20 cellular contexts compared by ENCODE assay signal in the genomic region with DNA sequence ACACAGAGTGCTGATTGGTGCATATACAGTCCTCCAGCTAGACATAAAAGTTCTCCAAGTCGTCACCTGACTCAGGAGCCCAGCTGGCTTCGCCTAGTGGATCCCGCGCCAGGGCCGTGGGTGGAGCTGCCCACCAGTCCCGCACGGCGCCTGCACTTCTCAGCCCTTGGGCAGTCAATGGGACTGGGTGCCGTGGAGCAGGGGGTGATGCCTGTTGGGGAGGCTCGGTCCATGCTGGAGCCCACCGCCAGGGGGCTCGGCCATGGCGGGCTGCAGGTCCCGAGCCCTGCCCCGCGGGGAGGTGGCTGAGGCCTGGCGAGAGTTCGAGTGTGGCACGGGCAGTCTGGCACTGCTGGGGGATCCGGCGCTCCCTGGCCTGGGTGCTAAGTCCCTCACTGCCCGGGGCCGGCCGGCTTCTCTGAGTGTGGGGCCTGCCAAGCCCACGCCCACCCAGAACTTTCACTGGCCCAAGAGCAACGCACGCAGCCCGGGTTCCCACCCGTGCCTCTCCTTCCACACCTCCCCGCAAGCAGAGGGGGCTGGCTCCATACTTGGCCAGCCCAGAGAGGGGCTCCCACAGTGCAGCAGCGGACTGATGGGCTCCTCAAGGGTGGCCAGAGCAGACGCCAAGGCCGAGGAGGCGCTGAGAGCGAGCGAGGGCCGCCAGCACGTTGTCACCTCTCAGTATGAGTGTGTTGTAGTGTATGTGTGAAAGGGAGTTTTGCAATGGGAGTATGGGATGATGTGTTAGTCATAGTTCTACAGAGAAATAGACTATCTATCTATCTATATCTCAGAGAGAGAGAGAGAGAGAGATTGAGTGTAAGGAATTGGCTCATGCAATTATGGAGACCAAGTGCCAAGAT.
DNase-seq lines count a peak whose midpoint lies in the region; ATAC-seq and TF ChIP-seq lines count a peak whose summit lies in the region.
"Had no signal": no experiment of that assay in that cellular context is flagged by ENCODE, and none has a peak within 500 bp of the region (broad histone marks: within the 10 kb centered on the region; RNA-seq: fewer than 3 reads in every experiment).

No MANE protein-coding gene starts in this region.

- 95% methylated on average over 38 of the region's 38 CpGs for WGBS in right cardiac atrium

- POLR2A ChIA-PET in HEK293 (lab: Yijun Ruan, JAX), result no interaction called here

- TF ChIP-seq CTCF in left ventricle myocardium inferior (IDR thresholded peaks at IDR 0.05; ENCODE audit: borderline replicate concordance), result no peak
- no peak for TF ChIP-seq CTCF in HEK293 (tag by site-specific recombination; IDR thresholded peaks at IDR 0.05)
- no peak for TF ChIP-seq CTCF in fibroblast of the aortic adventitia (IDR thresholded peaks at IDR 0.05; ENCODE audit: insufficient read depth, low read length)

- no peaks in the 10 kb centered on the region for H3K9me3 ChIP-seq in right cardiac atrium (ENCODE audit: control insufficient read depth, low read length)
- peaks cover 17% of the 10 kb centered on the region for H3K9me3 ChIP-seq in left ventricle myocardium inferior (replicated peaks)
- H3K9me3 ChIP-seq in HEK293 (ENCODE audit: control insufficient read depth, insufficient read depth, low read depth, low read length), result no peaks in the 10 kb centered on the region
- no peaks in the 10 kb centered on the region for H3K9me3 ChIP-seq in skeletal muscle satellite cell (replicated peaks; ENCODE audit: low read length)

- CTCF ChIA-PET in HEK293 (lab: Yijun Ruan, JAX), result no interaction called here

- H3K27me3 ChIP-seq in right cardiac atrium (ENCODE audit: control insufficient read depth, insufficient read depth), result no peaks in the 10 kb centered on the region
- H3K27me3 ChIP-seq in left ventricle myocardium inferior (ENCODE audit: low read depth), result no peaks in the 10 kb centered on the region
- H3K27me3 ChIP-seq in skeletal muscle satellite cell (ENCODE audit: control insufficient read depth, insufficient read depth, low read length), result no peaks in the 10 kb centered on the region

- peaks cover 5% of the 10 kb centered on the region for H3K36me3 ChIP-seq in left ventricle myocardium inferior
- H3K36me3 ChIP-seq in HEK293 (ENCODE audit: control insufficient read depth in 2 of 2, insufficient read depth in 1 of 2, low read length in 2 of 2), result no peaks in the 10 kb centered on the region
- no peaks in the 10 kb centered on the region for H3K36me3 ChIP-seq in skeletal muscle satellite cell (ENCODE audit: insufficient read depth, low read length)

- no peak for ATAC-seq in right cardiac atrium

- peak in 2 of 3 donors; percentile 45 to 46 for DNase-seq in right cardiac atrium
- DNase-seq in left ventricle myocardium inferior, result no peak
- peak; percentile 31 for DNase-seq in fibroblast of the aortic adventitia (ENCODE audit: low read depth)
- DNase-seq in effector CD4-positive, alpha-beta T cell, result no peak
- no peak for DNase-seq in iPS-NIHi7 (ENCODE audit: extremely low spot score)
- DNase-seq in H4 (ENCODE audit: low spot score), result no peak
- DNase-seq: ACHN; C1 segment of cervical spinal cord; CD8-positive, alpha-beta memory T cell; DMS53; EL; H7; IMR-90; NCI-H1417 treated with DMSO at 0.1 percent for 48 hours; NCI-H187 treated with DMSO at 0.1 percent for 48 hours; NCI-H345; NCI-H526 had no signal

- H3K4me2 ChIP-seq in skeletal muscle satellite cell (ENCODE audit: low read length), result peak overlapping the region; percentile 36

- intact Hi-C loops in right cardiac atrium (cut with DNase I) (no loop called here), left ventricle myocardium inferior (cut with micrococcal nuclease) (no loop called here)

- H3K9ac ChIP-seq in skeletal muscle satellite cell (ENCODE audit: low read depth, low read length), result no peak overlapping the region

- H3K4me3 ChIP-seq in right cardiac atrium (ENCODE audit: low read length), result no peak overlapping the region
- no peak overlapping the region for H3K4me3 ChIP-seq in left ventricle myocardium inferior
- no peak overlapping the region for H3K4me3 ChIP-seq in HEK293 (ENCODE audit: low read depth, low read length)
- H3K4me3 ChIP-seq in fibroblast of the aortic adventitia (ENCODE audit: low read depth, low read length), result no peak overlapping the region
- H3K4me3 ChIP-seq in skeletal muscle satellite cell (ENCODE audit: low read length), result no peak overlapping the region

- no peaks in the 10 kb centered on the region for H3K4me1 ChIP-seq in right cardiac atrium (ENCODE audit: control insufficient read depth, insufficient read depth, low read length)
- H3K4me1 ChIP-seq in left ventricle myocardium inferior, result peaks cover 14% of the 10 kb centered on the region
- H3K4me1 ChIP-seq in HEK293 (ENCODE audit: control insufficient read depth, insufficient read depth, low read length), result no peaks in the 10 kb centered on the region; the same call in 1 of the 2 replicates
- peaks cover 22% of the 10 kb centered on the region for H3K4me1 ChIP-seq in skeletal muscle satellite cell (ENCODE audit: control insufficient read depth, insufficient read depth, low read length)

- H3K27ac ChIP-seq in right cardiac atrium (ENCODE audit: low read length) (no peak overlapping the region), left ventricle myocardium inferior (replicated peaks) (no peak overlapping the region), HEK293 (ENCODE audit: extremely low read depth, low read depth, low read length) (no peak overlapping the region)
- H3K27ac ChIP-seq: HL-60 had no signal

TF ChIP-seq in HEK293, 187 proteins besides CTCF, POLR2A, EP300 and RAD21:
- TF ChIP-seq, protein P1, sequence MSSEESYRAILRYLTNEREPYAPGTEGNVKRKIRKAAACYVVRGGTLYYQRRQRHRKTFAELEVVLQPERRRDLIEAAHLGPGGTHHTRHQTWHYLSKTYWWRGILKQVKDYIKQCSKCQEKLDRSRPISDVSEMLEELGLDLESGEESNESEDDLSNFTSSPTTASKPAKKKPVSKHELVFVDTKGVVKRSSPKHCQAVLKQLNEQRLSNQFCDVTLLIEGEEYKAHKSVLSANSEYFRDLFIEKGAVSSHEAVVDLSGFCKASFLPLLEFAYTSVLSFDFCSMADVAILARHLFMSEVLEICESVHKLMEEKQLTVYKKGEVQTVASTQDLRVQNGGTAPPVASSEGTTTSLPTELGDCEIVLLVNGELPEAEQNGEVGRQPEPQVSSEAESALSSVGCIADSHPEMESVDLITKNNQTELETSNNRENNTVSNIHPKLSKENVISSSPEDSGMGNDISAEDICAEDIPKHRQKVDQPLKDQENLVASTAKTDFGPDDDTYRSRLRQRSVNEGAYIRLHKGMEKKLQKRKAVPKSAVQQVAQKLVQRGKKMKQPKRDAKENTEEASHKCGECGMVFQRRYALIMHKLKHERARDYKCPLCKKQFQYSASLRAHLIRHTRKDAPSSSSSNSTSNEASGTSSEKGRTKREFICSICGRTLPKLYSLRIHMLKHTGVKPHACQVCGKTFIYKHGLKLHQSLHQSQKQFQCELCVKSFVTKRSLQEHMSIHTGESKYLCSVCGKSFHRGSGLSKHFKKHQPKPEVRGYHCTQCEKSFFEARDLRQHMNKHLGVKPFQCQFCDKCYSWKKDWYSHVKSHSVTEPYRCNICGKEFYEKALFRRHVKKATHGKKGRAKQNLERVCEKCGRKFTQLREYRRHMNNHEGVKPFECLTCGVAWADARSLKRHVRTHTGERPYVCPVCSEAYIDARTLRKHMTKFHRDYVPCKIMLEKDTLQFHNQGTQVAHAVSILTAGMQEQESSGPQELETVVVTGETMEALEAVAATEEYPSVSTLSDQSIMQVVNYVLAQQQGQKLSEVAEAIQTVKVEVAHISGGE (tag by site-specific recombination; conservative IDR thresholded peaks at IDR 0.05; ENCODE audit: low read depth), result no peak
- TF ChIP-seq ZNF202 (tag by site-specific recombination; IDR thresholded peaks at IDR 0.05; ENCODE audit: borderline replicate concordance), result 0 out of 2 replicates have a peak, but pooled peaks have one; percentile 17
- peak; percentile 15 for TF ChIP-seq SETDB1 (IDR thresholded peaks at IDR 0.05; ENCODE audit: insufficient read length, low read length)
TF ChIP-seq in HEK293: peak in this region for 2.

Comparison
In these comparisons a context has a peak if more than half of its experiments do, and no peak if none do; other contexts are left out.
1. DNase-seq: peak in right cardiac atrium (2 of 3) and fibroblast of the aortic adventitia (single experiment); none in left ventricle myocardium inferior (single experiment), effector CD4-positive, alpha-beta T cell (single experiment), iPS-NIHi7 (single experiment) and H4 (single experiment).